In genomic region chr7:28165971-28166955, GRCh38 we compare ENCODE assay signal across 12 cellular contexts. TPM values are rescaled to one million over a fixed set of nuclear protein-coding genes. Genes with fewer than 3 reads are reported as not detected.
A peak's percentile ranks its signal among the peaks of the same experiment; 100 is the strongest.
DNase-seq lines count a peak whose midpoint lies in the region; ATAC-seq and TF ChIP-seq lines count a peak whose summit lies in the region.
"Had no signal": no experiment of that assay in that cellular context is flagged by ENCODE, and none has a peak within 500 bp of the region (broad histone marks: within the 10 kb centered on the region; RNA-seq: fewer than 3 reads in every experiment).

No MANE protein-coding gene starts in this region.

- peak; percentile 55 for DNase-seq in MCF 10A (ENCODE audit: unreplicated experiment)
- DNase-seq in breast epithelium (ENCODE audit: low spot score in 2 of 2): no peak
- DNase-seq in RWPE1 (ENCODE audit: low spot score): peak; percentile 30
- DNase-seq in fibroblast of peridontal ligament (ENCODE audit: extremely low read depth): peak; percentile 92
- DNase-seq in vagina (ENCODE audit: extremely low spot score in 2 of 2): no peak
- DNase-seq in NCI-H187 treated with DMSO at 0.1 percent for 48 hours (lab: John Stamatoyannopoulos, UW): no peak
- DNase-seq in caudate nucleus (lab: John Stamatoyannopoulos, UW): no peak
- DNase-seq: activated CD8-positive, alpha-beta memory T cell treated with anti-CD3 and anti-CD28 coated beads, Interleukin-2, amount 50 U/mL, for 4 hours; AML-193; MM.1S; NCI-H82 had no signal

- H3K4me1 ChIP-seq in breast epithelium (no peaks in the 10 kb centered on the region), vagina (peaks cover 62% of the 10 kb centered on the region)

- POLR2A ChIA-PET in MCF 10A (lab: Yijun Ruan, JAX) (interaction anchor here (1.4 to 2.0 kb wide), 3 partner anchors 9 to 11 kb away, joined by 4 to 9 read pairs (median 5); no protein-coding TSS in a partner anchor), RWPE1 (lab: Yijun Ruan, JAX; ENCODE audit: low non-redundant PET) (no interaction called here)

- H3K4me3 Mint-ChIP-seq in MCF 10A (ENCODE audit: unreplicated experiment): no peak overlapping the region

- H3K9me3 ChIP-seq in breast epithelium (no peaks in the 10 kb centered on the region), vagina (no peaks in the 10 kb centered on the region)

- no peak for TF ChIP-seq CTCF in MCF 10A (IDR thresholded peaks at IDR 0.05; ENCODE audit: unreplicated experiment)
- no peak for TF ChIP-seq CTCF in breast epithelium (IDR thresholded peaks at IDR 0.05)
- TF ChIP-seq CTCF in RWPE1 (conservative IDR thresholded peaks at IDR 0.05; ENCODE audit: low read depth): no peak
- no peak for TF ChIP-seq CTCF in vagina (IDR thresholded peaks at IDR 0.05)

- intact Hi-C loops in MCF 10A (cut with micrococcal nuclease): no loop called here
- intact Hi-C loops in breast epithelium (cut with DNase I; ENCODE audit: low total_unique reads): no loop called here
- intact Hi-C loops in vagina (cut with DNase I): no loop called here

- H3K36me3 Mint-ChIP-seq in MCF 10A (ENCODE audit: insufficient read depth, unreplicated experiment): no peaks in the 10 kb centered on the region

- no peaks in the 10 kb centered on the region for H3K27me3 Mint-ChIP-seq in MCF 10A (ENCODE audit: insufficient read depth, unreplicated experiment)

- H3K36me3 ChIP-seq in breast epithelium (no peaks in the 10 kb centered on the region), vagina (no peaks in the 10 kb centered on the region)

- TSS peak; percentile 87 for BruUV-seq in MCF 10A (replicated peaks; lab: Mats Ljungman, UMichigan)

- no peak for TF ChIP-seq POLR2A in breast epithelium (IDR thresholded peaks at IDR 0.05)
- TF ChIP-seq POLR2A in vagina (IDR thresholded peaks at IDR 0.05): no peak

- peaks cover 23% of the 10 kb centered on the region for H3K4me1 Mint-ChIP-seq in MCF 10A (ENCODE audit: insufficient read depth, unreplicated experiment)

- H3K27ac ChIP-seq in breast epithelium: no peak overlapping the region
- H3K27ac ChIP-seq in RWPE1: no peak overlapping the region
- peak overlapping the region; percentile 65 for H3K27ac ChIP-seq in vagina
- no peak overlapping the region for H3K27ac ChIP-seq in caudate nucleus (ENCODE audit: low read depth, low read length)

- CTCF ChIA-PET in MCF 10A (lab: Yijun Ruan, JAX): interaction anchor here (1.1 to 1.6 kb wide), 2 partner anchors 8 to 10 kb away, joined by 3 to 4 read pairs; no protein-coding TSS in a partner anchor
- CTCF ChIA-PET in RWPE1 (lab: Yijun Ruan, JAX): interaction anchor here (0.5 to 1.6 kb wide), 2 partner anchors 15 to 76 kb away, joined by 4 read pairs; partner anchors contain the start of gene JAZF1

- H3K27me3 ChIP-seq in breast epithelium (no peaks in the 10 kb centered on the region), vagina (no peaks in the 10 kb centered on the region)

- H3K9me3 Mint-ChIP-seq in MCF 10A (ENCODE audit: unreplicated experiment): no peaks in the 10 kb centered on the region

- ATAC-seq in GM18907 (IDR thresholded peaks at IDR 0.05; ENCODE audit: unreplicated experiment): no peak

- peak overlapping the region; percentile 71 for H3K27ac Mint-ChIP-seq in MCF 10A (ENCODE audit: low read depth, unreplicated experiment)

- H3K4me3 ChIP-seq in breast epithelium (no peak overlapping the region), vagina (no peak overlapping the region)

RNA-seq across cellular contexts. Expression of gene JAZF1, which starts 14.3 kb away (rescaled TPM):
- 14.2 and 16.9 TPM in 2 replicates for total RNA-seq in MCF 10A (2022)
- total RNA-seq in breast epithelium: 10 to 100 TPM in 2 of 3 donors, 1 to 10 TPM in 1; 8.6 to 27.4 (median 10.5) TPM
- total RNA-seq in vagina: 36.1 TPM

Comparison
In these comparisons a context has a peak if more than half of its experiments do, and no peak if none do; other contexts are left out.
1. DNase-seq: peak in MCF 10A (single experiment), RWPE1 (single experiment) and fibroblast of peridontal ligament (single experiment); none in breast epithelium (0 of 2), vagina (0 of 2), NCI-H187 treated with DMSO at 0.1 percent for 48 hours (single experiment) and caudate nucleus (0 of 61).